ENCODE assay signal across 11 cellular contexts in the genomic region with DNA sequence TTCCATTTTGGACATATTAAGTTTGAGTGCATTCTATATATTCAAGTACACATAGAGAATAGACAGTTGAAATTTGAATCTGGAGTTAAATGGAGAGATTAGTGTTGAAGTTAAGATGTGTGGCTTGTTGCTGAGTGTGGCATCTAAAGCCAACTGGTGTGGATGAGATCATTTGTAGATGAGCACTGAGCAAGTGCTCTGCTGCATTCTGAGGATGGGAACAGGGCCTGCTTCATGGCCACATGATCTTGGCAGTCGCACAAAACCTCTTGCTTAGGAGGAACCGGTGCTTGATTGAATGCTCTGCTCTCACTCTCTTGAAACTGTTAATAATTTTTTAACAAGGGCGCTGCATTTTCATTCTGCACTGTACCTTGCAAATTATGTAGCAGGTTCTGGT.
"Had no signal": no experiment of that assay in that cellular context is flagged by ENCODE, and none has a peak within 500 bp of the region (broad histone marks: within the 10 kb centered on the region; RNA-seq: fewer than 3 reads in every experiment).

No MANE protein-coding gene starts in this region.

- H3K9me3 ChIP-seq: adrenal gland, ovary, SK-N-SH, transverse colon had no signal

- FAIRE-seq: small intestine had no signal

- H3K9ac ChIP-seq: SK-N-SH had no signal

- H3K36me3 ChIP-seq: adrenal gland, ovary, transverse colon had no signal

- ATAC-seq: left cardiac atrium, WTC11 had no signal

- DNase-seq: activated CD4-positive, alpha-beta T cell treated with anti-CD3 and anti-CD28 coated beads, Interleukin-2, amount 10 ng/mL, durations not matched to agents 24 days and 14 days; activated naive CD4-positive, alpha-beta T cell treated with anti-CD3 and anti-CD28 coated beads, Interleukin-2, amount 10 ng/mL, durations not matched to agents 7 days and 5 days; left cardiac atrium; ovary; retina; SK-N-SH; T-helper 1 cell; transverse colon had no signal

- H3K4me3 ChIP-seq: adrenal gland, ovary, transverse colon had no signal

- H3K27me3 ChIP-seq: adrenal gland, ovary, transverse colon had no signal

- H3K27ac ChIP-seq: ovary, transverse colon had no signal
